9 cellular contexts compared by ENCODE assay signal in genomic region chr21:34722684-34723300, GRCh38. TPM values are rescaled to one million over a fixed set of nuclear protein-coding genes. Genes with fewer than 3 reads are reported as not detected.
A peak's percentile ranks its signal among the peaks of the same experiment; 100 is the strongest.
DNase-seq lines count a peak whose midpoint lies in the region; TF ChIP-seq lines count a peak whose summit lies in the region.
"Had no signal": no experiment of that assay in that cellular context is flagged by ENCODE, and none has a peak within 500 bp of the region (broad histone marks: within the 10 kb centered on the region; RNA-seq: fewer than 3 reads in every experiment).

No MANE protein-coding gene starts in this region.

- H3K27ac Mint-ChIP-seq in endothelial cell (ENCODE audit: unreplicated experiment) = no peak overlapping the region

- H3K27me3 Mint-ChIP-seq in endothelial cell (ENCODE audit: unreplicated experiment) = no peaks in the 10 kb centered on the region

- H3K36me3 Mint-ChIP-seq in endothelial cell (ENCODE audit: low read depth, unreplicated experiment) = no peaks in the 10 kb centered on the region

- intact Hi-C loops in posterior vena cava (cut with DNase I) = no loop called here

- DNase-seq in DMS53 (lab: John Stamatoyannopoulos, UW) (peak; percentile 11), DMS53 treated with DMSO at 0.1 percent for 48 hours (lab: John Stamatoyannopoulos, UW; ENCODE audit: unreplicated experiment) (no peak), SK-MEL-5 (ENCODE audit: low read depth, low spot score) (peak; percentile 28), endothelial cell (ENCODE audit: low spot score) (peak; percentile 34), NCI-H1694 treated with DMSO at 0.1 percent for 48 hours (lab: John Stamatoyannopoulos, UW) (no peak), posterior vena cava (ENCODE audit: low spot score) (no peak), pons (ENCODE audit: low spot score) (no peak)
- peak; percentile 38 for DNase-seq in stimulated activated CD4-positive, alpha-beta T cell treated with anti-CD3 and anti-CD28 coated beads, Interleukin-15, amount 100 ng/mL, for 24 hours

- peaks cover 9% of the 10 kb centered on the region for H3K4me1 Mint-ChIP-seq in endothelial cell (ENCODE audit: unreplicated experiment)
- H3K4me1 Mint-ChIP-seq: central memory CD8-positive, alpha-beta T cell had no signal

- no peaks in the 10 kb centered on the region for H3K9me3 Mint-ChIP-seq in endothelial cell (ENCODE audit: unreplicated experiment)
- H3K9me3 Mint-ChIP-seq: central memory CD8-positive, alpha-beta T cell had no signal

- TF ChIP-seq CTCF in endothelial cell (IDR thresholded peaks at IDR 0.05; ENCODE audit: unreplicated experiment) = peak; percentile 73

- H3K4me3 Mint-ChIP-seq in endothelial cell (ENCODE audit: unreplicated experiment) = no peak overlapping the region
- H3K4me3 Mint-ChIP-seq: central memory CD8-positive, alpha-beta T cell had no signal

- in situ Hi-C loops in SK-MEL-5 (cut with HindIII; ENCODE audit: low pct_unique_long_range_greater_than_20kb, low sequenced_read_pairs) = no loop called here

RNA-seq across cellular contexts. Expression of gene CLIC6, which starts 54.0 kb away (rescaled TPM):
- not detected in 2 replicates for total RNA-seq in SK-MEL-5 (2014; rRNA removed; shearing (Covaris generic))
- polyA plus RNA-seq in SK-MEL-5 (2015; cell fraction: cytosol; rRNA removed) = 0.02 TPM in 1 of 2 replicates, not detected in the other
- not detected in 2 replicates for polyA plus RNA-seq in SK-MEL-5 (2015; cell fraction: nucleus; rRNA removed)
- total RNA-seq in endothelial cell (ENCODE audit: unreplicated experiment) (5.4 TPM), posterior vena cava (1 to 10 TPM; 3.0 to 5.0 TPM)

Comparison
In these comparisons a context has a peak if more than half of its experiments do, and no peak if none do; other contexts are left out.
1. DNase-seq: peak in DMS53 (single experiment), SK-MEL-5 (single experiment), endothelial cell (single experiment) and stimulated activated CD4-positive, alpha-beta T cell treated with anti-CD3 and anti-CD28 coated beads, Interleukin-15, amount 100 ng/mL, for 24 hours (single experiment); none in DMS53 treated with DMSO at 0.1 percent for 48 hours (single experiment), NCI-H1694 treated with DMSO at 0.1 percent for 48 hours (single experiment), posterior vena cava (single experiment) and pons (single experiment).